15 cellular contexts compared by ENCODE assay signal in genomic region chr17:17575360-17576251, GRCh38. TPM values are rescaled to one million over a fixed set of nuclear protein-coding genes. Genes with fewer than 3 reads are reported as not detected.
DNase-seq lines count a peak whose midpoint lies in the region; ATAC-seq and TF ChIP-seq lines count a peak whose summit lies in the region.
"Had no signal": no experiment of that assay in that cellular context is flagged by ENCODE, and none has a peak within 500 bp of the region (broad histone marks: within the 10 kb centered on the region; RNA-seq: fewer than 3 reads in every experiment).

No MANE protein-coding gene starts in this region.

- H3F3A ChIP-seq in PC-9 (ENCODE audit: insufficient read depth, low read depth) = peaks cover 14% of the 10 kb centered on the region

- TF ChIP-seq CTCF in AG10803 (conservative IDR thresholded peaks at IDR 0.05; ENCODE audit: low read length) = no peak
- TF ChIP-seq CTCF in PC-9 (conservative IDR thresholded peaks at IDR 0.05) = no peak
- no peak for TF ChIP-seq CTCF in ovary (IDR thresholded peaks at IDR 0.05)

- peaks cover 8% of the 10 kb centered on the region; the same call in 1 of the 2 replicates for H3K79me2 ChIP-seq in PC-9 (ENCODE audit: low read depth)

- peak overlapping the region; percentile 59 for H3K4me2 ChIP-seq in PC-9

- H3K36me3 ChIP-seq in PC-9 (ENCODE audit: low read depth) (0 out of 2 replicates have a peak, but pooled peaks cover 6% of the 10 kb centered on the region), ovary (no peaks in the 10 kb centered on the region)
- H3K36me3 ChIP-seq: right atrium auricular region had no signal

- H4K20me1 ChIP-seq in PC-9 (ENCODE audit: insufficient read depth) = no peaks in the 10 kb centered on the region

- no peak for TF ChIP-seq POLR2A in ovary (IDR thresholded peaks at IDR 0.05)

- H3K4me1 ChIP-seq in PC-9 (replicated peaks; ENCODE audit: insufficient read depth) = peaks cover 41% of the 10 kb centered on the region
- peaks cover 27% of the 10 kb centered on the region for H3K4me1 ChIP-seq in ovary (ENCODE audit: insufficient read depth)

- no peaks in the 10 kb centered on the region for H3K27me3 ChIP-seq in PC-9 (ENCODE audit: insufficient read depth, low read depth)
- no peaks in the 10 kb centered on the region for H3K27me3 ChIP-seq in ovary
- H3K27me3 ChIP-seq: right atrium auricular region had no signal

- no peak overlapping the region for H3K4me3 ChIP-seq in AG10803 (ENCODE audit: low read length)
- H3K4me3 ChIP-seq in PC-9 = no peak overlapping the region
- no peak overlapping the region for H3K4me3 ChIP-seq in ovary
- H3K4me3 ChIP-seq: K562, right atrium auricular region had no signal

- H3K27ac ChIP-seq in PC-9 (no peak overlapping the region), ovary (peak overlapping the region in 1 of 2 donors; percentile 53)

- CTCF ChIA-PET in PC-9 (lab: Charles Lee) = no interaction called here

- H2AFZ ChIP-seq in PC-9 = no peak overlapping the region

- H3K9me3 ChIP-seq in PC-9 (ENCODE audit: insufficient read depth, low read depth) = no peaks in the 10 kb centered on the region
- no peaks in the 10 kb centered on the region for H3K9me3 ChIP-seq in ovary
- H3K9me3 ChIP-seq: right atrium auricular region had no signal

- POLR2A ChIA-PET in PC-9 (lab: Charles Lee; ENCODE audit: unreplicated experiment) = no interaction called here

- H3K9me2 ChIP-seq in PC-9 (ENCODE audit: insufficient read depth) = no peaks in the 10 kb centered on the region

- BruUV-seq in PC-9 (replicated peaks; lab: Mats Ljungman, UMichigan) = no TSS peak

- intact Hi-C loops in PC-9 (cut with micrococcal nuclease; ENCODE audit: unreplicated experiment) (no loop called here), ovary (cut with DNase I) (loop anchor here in 1 of 4 donors (10.0 kb wide), 1 partner anchor 81 kb away; the partner anchor contains the start of gene RASD1)

- WGBS in ovary, 3 donors = 9 to 18% (median 14%) methylated on average over 16 of the region's 16 CpGs

- DNase-seq in AG10803 (ENCODE audit: low read depth) = peak; percentile 55
- peak; percentile 57 to 61 for DNase-seq in PC-9
- DNase-seq in fibroblast of the conjunctiva (ENCODE audit: low read depth) = peak; percentile 49
- peak; percentile 52 to 92 (median 70) for DNase-seq in ovary
- no peak for DNase-seq in anterior cingulate cortex (lab: John Stamatoyannopoulos, UW)
- no peak for DNase-seq in T-helper 1 cell
- DNase-seq: activated effector memory CD4-positive, alpha-beta T cell treated with anti-CD3 and anti-CD28 coated beads, Interleukin-2, amount 50 U/mL, for 16 hours; cortex of kidney; HCEC 1CT; NCI-H1092; stimulated activated CD4-positive, alpha-beta T cell treated with anti-CD3 and anti-CD28 coated beads, Interleukin-1b, Interleukin-23, amount 100 ng/mL, for 48 hours had no signal

- ATAC-seq in HG03354 (IDR thresholded peaks at IDR 0.05; ENCODE audit: poor library complexity, severe bottlenecking, unreplicated experiment) (no peak), GM19452 (IDR thresholded peaks at IDR 0.05; ENCODE audit: unreplicated experiment) (no peak)
- ATAC-seq: K562 had no signal

- TF ChIP-seq EP300 in ovary (IDR thresholded peaks at IDR 0.05) = no peak

RNA-seq across cellular contexts. Expression of gene PEMT, which starts 15.9 kb away (rescaled TPM):
- total RNA-seq in PC-9 (2021) (61.2 and 107 TPM in 2 replicates), ovary (10 to 100 TPM; 21.6 to 62.8 (median 36.6) TPM)
- polyA plus RNA-seq in ovary = 10 to 100 TPM in 1 of 2 donors, 1 to 10 TPM in 1; 6.6 to 32.5 TPM

Comparison
In these comparisons a context has a peak if more than half of its experiments do, and no peak if none do; other contexts are left out.
1. DNase-seq: peak in AG10803 (single experiment), PC-9 (2 of 2), fibroblast of the conjunctiva (single experiment) and ovary (5 of 5); none in anterior cingulate cortex (0 of 58) and T-helper 1 cell (0 of 5).